In genomic region chr6:9315966-9316650, GRCh38 we compare ENCODE assay signal across 21 cellular contexts.
A peak's percentile ranks its signal among the peaks of the same experiment; 100 is the strongest.
DNase-seq lines count a peak whose midpoint lies in the region; ATAC-seq and TF ChIP-seq lines count a peak whose summit lies in the region.
"Had no signal": no experiment of that assay in that cellular context is flagged by ENCODE, and none has a peak within 500 bp of the region (broad histone marks: within the 10 kb centered on the region; RNA-seq: fewer than 3 reads in every experiment).

No MANE protein-coding gene starts in this region.

- H3K27me3 ChIP-seq in GM23338 (ENCODE audit: insufficient read depth) (no peaks in the 10 kb centered on the region), WERI-Rb-1 (ENCODE audit: insufficient read depth, low read depth, severe bottlenecking) (no peaks in the 10 kb centered on the region), BE2C (no peaks in the 10 kb centered on the region)

- H3K36me3 Mint-ChIP-seq in GM23338 (ENCODE audit: low read depth), result no peaks in the 10 kb centered on the region
- no peaks in the 10 kb centered on the region for H3K36me3 Mint-ChIP-seq in nephron progenitor cell (ENCODE audit: low read depth)
- H3K36me3 Mint-ChIP-seq: CD4-positive, CD25-positive, alpha-beta regulatory T cell; CD8-positive, alpha-beta memory T cell had no signal

- no peak for ATAC-seq in GM23338

- no peaks in the 10 kb centered on the region for H4K20me1 ChIP-seq in GM23338 (replicated peaks; ENCODE audit: insufficient read depth)

- H3K4me2 ChIP-seq in GM23338, result no peak overlapping the region

- H3K4me1 Mint-ChIP-seq in GM23338 (peaks cover 19% of the 10 kb centered on the region; the same call in 2 of the 3 replicates), nephron progenitor cell (peaks cover 5% of the 10 kb centered on the region)
- H3K4me1 Mint-ChIP-seq: B cell; CD4-positive, CD25-positive, alpha-beta regulatory T cell; CD8-positive, alpha-beta memory T cell had no signal

- no peaks in the 10 kb centered on the region for H3K9me3 ChIP-seq in WERI-Rb-1 (ENCODE audit: severe bottlenecking)
- H3K9me3 ChIP-seq in BE2C, result no peaks in the 10 kb centered on the region

- H2AFZ ChIP-seq in GM23338, result peak overlapping the region; percentile 35; the same call in 1 of the 2 replicates

- peaks cover 5% of the 10 kb centered on the region for H3K4me1 ChIP-seq in GM23338 (ENCODE audit: insufficient read depth)
- no peaks in the 10 kb centered on the region for H3K4me1 ChIP-seq in BE2C

- H3K36me3 ChIP-seq in GM23338 (ENCODE audit: insufficient read depth) (no peaks in the 10 kb centered on the region), WERI-Rb-1 (no peaks in the 10 kb centered on the region), BE2C (no peaks in the 10 kb centered on the region)

- H3K4me3 Mint-ChIP-seq in GM23338 (no peak overlapping the region), nephron progenitor cell (no peak overlapping the region)
- H3K4me3 Mint-ChIP-seq: B cell; CD4-positive, CD25-positive, alpha-beta regulatory T cell; CD8-positive, alpha-beta memory T cell had no signal

- H3K9me2 ChIP-seq in GM23338 (ENCODE audit: insufficient read depth), result no peaks in the 10 kb centered on the region

- no peaks in the 10 kb centered on the region for H3K9me3 Mint-ChIP-seq in GM23338
- H3K9me3 Mint-ChIP-seq in nephron progenitor cell, result no peaks in the 10 kb centered on the region

- H3K79me2 ChIP-seq in GM23338 (replicated peaks; ENCODE audit: insufficient read depth), result no peaks in the 10 kb centered on the region

- DNase-seq in NCI-H82 (lab: John Stamatoyannopoulos, UW) (peak; percentile 60), NCI-H82 treated with DMSO at 0.1 percent for 48 hours (lab: John Stamatoyannopoulos, UW; ENCODE audit: unreplicated experiment) (no peak), GM23338 (ENCODE audit: low spot score) (no peak), WERI-Rb-1 (peak; percentile 36), nephron progenitor cell (no peak), BE2C (no peak), NCI-H748 (lab: John Stamatoyannopoulos, UW; ENCODE audit: unreplicated experiment) (no peak), NCI-H2107 (lab: John Stamatoyannopoulos, UW) (no peak)
- DNase-seq: 8988T; C1 segment of cervical spinal cord; CD4-positive, CD25-positive, alpha-beta regulatory T cell; CD8-positive, alpha-beta memory T cell; COR-L47; DMS153; DMS79; GDM1; HCEC 1CT; IMR-90; KBM-7 had no signal

- no peak for TF ChIP-seq CTCF in GM23338 (conservative IDR thresholded peaks at IDR 0.05; ENCODE audit: low read depth in 2 of 2)
- no peak for TF ChIP-seq CTCF in WERI-Rb-1 (IDR thresholded peaks at IDR 0.05; ENCODE audit: low read depth, low read length)
- no peak for TF ChIP-seq CTCF in nephron progenitor cell (IDR thresholded peaks at IDR 0.05)
- TF ChIP-seq CTCF in BE2C (IDR thresholded peaks at IDR 0.05; ENCODE audit: low read depth, low read length), result no peak

- H3K27me3 Mint-ChIP-seq in GM23338 (ENCODE audit: insufficient read depth, low read depth, poor library complexity) (no peaks in the 10 kb centered on the region), nephron progenitor cell (ENCODE audit: low read depth, poor library complexity) (peaks cover 3% of the 10 kb centered on the region)
- H3K27me3 Mint-ChIP-seq: B cell; CD4-positive, CD25-positive, alpha-beta regulatory T cell; CD8-positive, alpha-beta memory T cell had no signal

- no peak overlapping the region for H3K4me3 ChIP-seq in GM23338
- H3K4me3 ChIP-seq in WERI-Rb-1 (ENCODE audit: low read depth, low read length), result no peak overlapping the region
- no peak overlapping the region for H3K4me3 ChIP-seq in BE2C (ENCODE audit: low read depth, low read length)

- H3K27ac ChIP-seq in GM23338 (ENCODE audit: low read depth) (no peak overlapping the region), WERI-Rb-1 (peak overlapping the region; percentile 18)
- H3K27ac ChIP-seq: HL-60 had no signal

- H3F3A ChIP-seq in GM23338 (replicated peaks; ENCODE audit: low read depth), result no peaks in the 10 kb centered on the region

- H3K27ac Mint-ChIP-seq in GM23338 (peak overlapping the region; percentile 17; the same call in 1 of the 2 replicates), nephron progenitor cell (peak overlapping the region; percentile 14)
- H3K27ac Mint-ChIP-seq: B cell; CD4-positive, CD25-positive, alpha-beta regulatory T cell; CD8-positive, alpha-beta memory T cell had no signal

TF ChIP-seq in GM23338, 12 proteins besides CTCF, POLR2A, EP300 and RAD21 (continues in another document):
- TF ChIP-seq CREB1 (CRISPR knock-in tag; IDR thresholded peaks at IDR 0.05; ENCODE audit: low read depth) (no peak), ZNF114 (CRISPR knock-in tag; IDR thresholded peaks at IDR 0.05) (no peak), EZH2phosphoT487 (IDR thresholded peaks at IDR 0.05; ENCODE audit: unreplicated experiment) (no peak), STAT1 (IDR thresholded peaks at IDR 0.05; ENCODE audit: unreplicated experiment) (no peak), ZNF331 (CRISPR knock-in tag; IDR thresholded peaks at IDR 0.05; ENCODE audit: low read depth) (no peak), JUNB (IDR thresholded peaks at IDR 0.05; ENCODE audit: unreplicated experiment) (no peak), NANOG (IDR thresholded peaks at IDR 0.05; ENCODE audit: borderline replicate concordance) (no peak), POLR2AphosphoS5 (IDR thresholded peaks at IDR 0.05; ENCODE audit: low read depth) (no peak), EZH2 (IDR thresholded peaks at IDR 0.05; ENCODE audit: low read depth, unreplicated experiment) (no peak), ZNF462 (CRISPR knock-in tag; IDR thresholded peaks at IDR 0.05) (no peak)

Comparison
In these comparisons a context has a peak if more than half of its experiments do, and no peak if none do; other contexts are left out.
1. DNase-seq: peak in NCI-H82 (single experiment) and WERI-Rb-1 (single experiment); none in NCI-H82 treated with DMSO at 0.1 percent for 48 hours (single experiment), GM23338 (single experiment), nephron progenitor cell (single experiment), BE2C (single experiment), NCI-H748 (single experiment) and NCI-H2107 (single experiment).